19 cellular contexts compared by ENCODE assay signal in the genomic region with DNA sequence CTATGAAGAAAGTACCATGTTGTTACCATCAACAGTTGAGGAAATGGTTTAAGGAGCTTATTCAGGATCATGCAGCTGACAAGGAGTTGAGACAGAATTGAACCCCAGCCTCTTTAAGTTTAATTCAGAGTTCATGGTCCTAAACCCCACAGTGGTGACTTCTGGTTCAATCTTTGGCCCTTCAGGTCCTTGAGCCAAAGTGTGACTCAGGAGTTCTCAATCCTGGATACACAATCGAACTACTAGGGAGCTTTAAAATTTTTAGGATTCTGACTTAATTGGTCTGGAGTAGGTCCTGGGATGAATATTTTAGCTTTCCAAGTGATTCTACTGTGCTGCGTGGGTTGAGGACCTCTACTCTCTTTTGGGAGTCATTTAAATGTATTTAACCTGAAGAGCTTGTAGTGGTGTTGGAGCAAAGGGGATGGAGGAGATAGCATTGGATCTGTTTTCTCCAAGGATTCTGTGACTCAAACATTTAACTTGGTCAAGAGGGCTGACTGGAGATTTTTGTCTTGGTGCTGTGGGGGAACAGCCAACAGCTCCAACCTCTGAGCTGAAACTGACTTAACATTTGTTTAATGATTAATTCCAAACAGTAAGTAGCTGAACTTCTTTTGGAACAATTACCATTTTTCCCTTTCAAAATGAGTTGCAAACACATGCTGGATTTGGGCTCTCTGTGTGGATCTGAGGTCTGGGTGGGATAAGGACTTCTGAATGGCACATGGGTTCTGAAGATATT.
DNase-seq lines count a peak whose midpoint lies in the region; ATAC-seq and TF ChIP-seq lines count a peak whose summit lies in the region.
"Had no signal": no experiment of that assay in that cellular context is flagged by ENCODE, and none has a peak within 500 bp of the region (broad histone marks: within the 10 kb centered on the region; RNA-seq: fewer than 3 reads in every experiment).

No MANE protein-coding gene starts in this region.

- DNase-seq in DMS53 treated with DMSO at 0.1 percent for 48 hours (lab: John Stamatoyannopoulos, UW; ENCODE audit: unreplicated experiment) (peak; percentile 52), LHCN-M2 (ENCODE audit: low read depth) (peak; percentile 35), fibroblast of mammary gland (ENCODE audit: low read depth) (peak; percentile 51), osteoblast (ENCODE audit: insufficient read length, low spot score, missing footprints) (no peak), OCI-M2 (lab: John Stamatoyannopoulos, UW; ENCODE audit: unreplicated experiment) (no peak), suprapubic skin (ENCODE audit: low spot score in 2 of 2) (no peak)
- DNase-seq: activated CD4-positive, alpha-beta memory T cell treated with anti-CD3 and anti-CD28 coated beads, Interleukin-2, amount 10 ng/mL, durations not matched to agents 7 days and 5 days; activated naive CD8-positive, alpha-beta T cell treated with anti-CD3 and anti-CD28 coated beads for 36 hours; activated T-cell treated with anti-CD3 and anti-CD28 coated beads, Interleukin-2, amount 50 U/mL, for 72 hours; AML-193; COR-L47; esophagus squamous epithelium; GF-D8; stimulated activated CD4-positive, alpha-beta T cell treated with anti-CD3 and anti-CD28 coated beads, Interleukin-1b, Interleukin-23, amount 100 ng/mL, for 48 hours had no signal

- no peak overlapping the region for H3K4me3 ChIP-seq in fibroblast of mammary gland (ENCODE audit: control insufficient read depth, low read depth, low read length)
- no peak overlapping the region for H3K4me3 ChIP-seq in osteoblast (ENCODE audit: insufficient read depth, low read length)
- no peak overlapping the region for H3K4me3 ChIP-seq in suprapubic skin
- H3K4me3 ChIP-seq: breast epithelium, esophagus squamous epithelium, vagina had no signal

- H3K79me2 ChIP-seq in osteoblast (ENCODE audit: insufficient read depth, low read length), result no peaks in the 10 kb centered on the region

- H3K27me3 ChIP-seq in osteoblast (ENCODE audit: insufficient read depth, low read length), result no peaks in the 10 kb centered on the region
- H3K27me3 ChIP-seq in suprapubic skin, result no peaks in the 10 kb centered on the region
- H3K27me3 ChIP-seq: esophagus squamous epithelium, neutrophil, vagina had no signal

- H3K4me1 ChIP-seq in osteoblast (ENCODE audit: insufficient read depth, low read length), result peaks cover 63% of the 10 kb centered on the region
- H3K4me1 ChIP-seq in suprapubic skin, result no peaks in the 10 kb centered on the region
- H3K4me1 ChIP-seq: breast epithelium, esophagus squamous epithelium, vagina had no signal

- no peak for TF ChIP-seq EP300 in suprapubic skin (IDR thresholded peaks at IDR 0.05)

- H3K4me2 ChIP-seq in osteoblast (ENCODE audit: insufficient read depth, low read length), result peak overlapping the region; percentile 30

- H2AFZ ChIP-seq in osteoblast (ENCODE audit: low read length), result no peak overlapping the region

- no peak for TF ChIP-seq CTCF in fibroblast of mammary gland (conservative IDR thresholded peaks at IDR 0.05; ENCODE audit: control insufficient read depth, insufficient read depth, low read depth, low read length)
- no peak for TF ChIP-seq CTCF in osteoblast (IDR thresholded peaks at IDR 0.05; ENCODE audit: extremely low read depth, low read depth, low read length)
- TF ChIP-seq CTCF in suprapubic skin (IDR thresholded peaks at IDR 0.05), result no peak

- 63% methylated on average over 2 of the region's 2 CpGs for WGBS in suprapubic skin

- H3K9me3 ChIP-seq in osteoblast (ENCODE audit: low read depth, low read length) (no peaks in the 10 kb centered on the region), suprapubic skin (no peaks in the 10 kb centered on the region)
- H3K9me3 ChIP-seq: breast epithelium, esophagus squamous epithelium, neutrophil, vagina had no signal

- ATAC-seq in GM19035 (IDR thresholded peaks at IDR 0.05; ENCODE audit: unreplicated experiment) (no peak), GM19351 (IDR thresholded peaks at IDR 0.05; ENCODE audit: unreplicated experiment) (no peak)
- ATAC-seq: activated T-cell treated with anti-CD3 and anti-CD28 coated beads, Interleukin-2, amount 50 U/mL, for 72 hours had no signal

- H3K36me3 ChIP-seq in osteoblast (ENCODE audit: insufficient read depth, low read length) (no peaks in the 10 kb centered on the region), suprapubic skin (no peaks in the 10 kb centered on the region)
- H3K36me3 ChIP-seq: breast epithelium, esophagus squamous epithelium, neutrophil, vagina had no signal

- peak overlapping the region; percentile 36 for H3K27ac ChIP-seq in osteoblast (ENCODE audit: low read depth, low read length)
- no peak overlapping the region for H3K27ac ChIP-seq in suprapubic skin
- H3K27ac ChIP-seq: breast epithelium, esophagus squamous epithelium, neutrophil, vagina had no signal

- TF ChIP-seq POLR2A in suprapubic skin (IDR thresholded peaks at IDR 0.05), result no peak

- H4K20me1 ChIP-seq in osteoblast (ENCODE audit: insufficient read depth, low read length), result no peaks in the 10 kb centered on the region

Comparison
In these comparisons a context has a peak if more than half of its experiments do, and no peak if none do; other contexts are left out.
1. DNase-seq: peak in DMS53 treated with DMSO at 0.1 percent for 48 hours (single experiment), LHCN-M2 (single experiment) and fibroblast of mammary gland (single experiment); none in osteoblast (single experiment), OCI-M2 (single experiment) and suprapubic skin (0 of 2).